9 cellular contexts compared by ENCODE assay signal in the genomic region with DNA sequence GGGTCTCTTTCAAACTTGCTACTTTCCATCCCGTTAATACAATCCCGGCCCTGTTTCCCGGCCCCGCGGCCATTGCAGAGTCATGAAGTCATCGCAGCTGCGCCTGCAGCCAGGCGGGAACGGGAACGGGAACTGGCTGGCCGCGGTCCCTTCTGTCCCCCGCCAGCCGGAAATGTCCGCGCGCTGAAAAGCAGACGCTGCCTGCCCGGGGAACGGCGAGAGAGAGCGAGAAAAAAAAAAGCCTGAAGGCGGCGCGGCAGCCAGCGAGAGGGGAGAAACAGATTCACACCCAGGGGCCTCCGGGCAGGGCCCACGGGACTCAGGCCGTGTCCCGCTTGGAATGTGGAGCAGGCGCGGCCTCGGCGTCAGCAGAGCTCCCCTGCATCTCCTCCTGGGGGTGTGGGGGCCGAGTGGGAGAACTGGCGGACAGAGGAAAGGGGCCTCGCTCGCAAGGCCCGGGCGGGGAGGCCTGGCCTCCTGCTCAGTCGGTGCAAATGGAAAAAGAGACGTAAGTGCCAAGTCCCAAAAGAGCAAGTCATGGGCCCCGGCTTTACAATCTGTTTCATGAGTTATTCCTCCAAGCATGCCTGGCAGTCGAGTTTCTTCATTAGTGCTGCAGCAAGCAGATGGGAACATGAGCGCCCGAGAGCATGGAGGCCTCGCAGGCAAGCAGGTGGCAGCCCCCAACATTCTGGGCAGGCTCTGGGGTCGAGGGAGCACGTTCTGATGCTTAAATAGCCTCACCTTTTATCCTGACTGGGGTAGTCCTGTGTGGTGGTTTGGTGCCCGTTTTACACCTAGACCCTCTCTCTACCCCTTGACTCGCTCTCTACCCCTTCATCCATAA.
DNase-seq lines count a peak whose midpoint lies in the region; ATAC-seq, FAIRE-seq and TF ChIP-seq lines count a peak whose summit lies in the region.
"Had no signal": no experiment of that assay in that cellular context is flagged by ENCODE, and none has a peak within 500 bp of the region (broad histone marks: within the 10 kb centered on the region; RNA-seq: fewer than 3 reads in every experiment).

No MANE protein-coding gene starts in this region.

- intact Hi-C loops in natural killer cell (cut with micrococcal nuclease) = no loop called here

- CTCF ChIA-PET in WTC11 (lab: Charles Lee) = no interaction called here

- POLR2A ChIA-PET in WTC11 (lab: Charles Lee) = interaction anchor here (1.2 kb wide), 1 partner anchor 200 kb away, joined by 3 read pairs; no protein-coding TSS in a partner anchor

- H3K27ac Mint-ChIP-seq in T-helper 1 cell treated with Interleukin-12 subunit alpha and Interleukin-12 subunit beta and Interleukin-4 antibody, amounts not matched to agents 30 μg/mL and 1 μg/mL, for 36 hours = no peak overlapping the region
- H3K27ac Mint-ChIP-seq in WTC11 = peak overlapping the region; percentile 92
- peak overlapping the region in 1 of 2 donors; percentile 63 for H3K27ac Mint-ChIP-seq in natural killer cell

- H3K9me3 Mint-ChIP-seq in T-helper 1 cell treated with Interleukin-12 subunit alpha and Interleukin-12 subunit beta and Interleukin-4 antibody, amounts not matched to agents 30 μg/mL and 1 μg/mL, for 36 hours = no peaks in the 10 kb centered on the region
- no peaks in the 10 kb centered on the region for H3K9me3 Mint-ChIP-seq in WTC11
- no peaks in the 10 kb centered on the region for H3K9me3 Mint-ChIP-seq in natural killer cell

- peak overlapping the region; percentile 34 for H3K4me3 Mint-ChIP-seq in T-helper 1 cell treated with Interleukin-12 subunit alpha and Interleukin-12 subunit beta and Interleukin-4 antibody, amounts not matched to agents 30 μg/mL and 1 μg/mL, for 36 hours
- H3K4me3 Mint-ChIP-seq in WTC11 (peak overlapping the region; percentile 74), natural killer cell (peak overlapping the region; percentile 91)

- FAIRE-seq in frontal cortex (lab: Jason Lieb, UNC) = no peak
- FAIRE-seq: G401.6 had no signal

- no peak for DNase-seq in T-helper 1 cell
- peak; percentile 83 for DNase-seq in WTC11 (ENCODE audit: low spot score)
- peak; percentile 58 to 70 for DNase-seq in frontal cortex (ENCODE audit: low spot score in 2 of 2)
- no peak for DNase-seq in natural killer cell
- DNase-seq in activated CD4-positive, alpha-beta T cell treated with anti-CD3 and anti-CD28 coated beads, Interleukin-2, amount 50 U/mL, for 4 hours = no peak

- H3K4me1 Mint-ChIP-seq in T-helper 1 cell treated with Interleukin-12 subunit alpha and Interleukin-12 subunit beta and Interleukin-4 antibody, amounts not matched to agents 30 μg/mL and 1 μg/mL, for 36 hours (ENCODE audit: low read depth) = peaks cover 1% of the 10 kb centered on the region
- H3K4me1 Mint-ChIP-seq in WTC11 (peaks cover 16% of the 10 kb centered on the region), natural killer cell (peaks cover 5 to 7% of the 10 kb centered on the region in 2 donors)

- no peaks in the 10 kb centered on the region for H3K36me3 Mint-ChIP-seq in T-helper 1 cell treated with Interleukin-12 subunit alpha and Interleukin-12 subunit beta and Interleukin-4 antibody, amounts not matched to agents 30 μg/mL and 1 μg/mL, for 36 hours (ENCODE audit: low read depth)
- H3K36me3 Mint-ChIP-seq in WTC11 (0 out of 2 replicates have a peak, but pooled peaks cover 3% of the 10 kb centered on the region), natural killer cell (no peaks in the 10 kb centered on the region)

- TF ChIP-seq CTCF in WTC11 (IDR thresholded peaks at IDR 0.05) (no peak), natural killer cell (IDR thresholded peaks at IDR 0.05) (no peak)

- H3K27me3 Mint-ChIP-seq in T-helper 1 cell treated with Interleukin-12 subunit alpha and Interleukin-12 subunit beta and Interleukin-4 antibody, amounts not matched to agents 30 μg/mL and 1 μg/mL, for 36 hours (ENCODE audit: low read depth) = peaks cover 39% of the 10 kb centered on the region
- H3K27me3 Mint-ChIP-seq in WTC11 (ENCODE audit: low read depth) (peaks cover 43% of the 10 kb centered on the region), natural killer cell (ENCODE audit: low read depth in 2 of 2) (peaks cover 39 to 75% of the 10 kb centered on the region in 2 donors)

- peak; percentile 92 for ATAC-seq in WTC11
- peak in 1 of 3 donors; percentile 28 for ATAC-seq in natural killer cell
- no peak for ATAC-seq in HG03095 (IDR thresholded peaks at IDR 0.05; ENCODE audit: unreplicated experiment)
- ATAC-seq in HG02852 (IDR thresholded peaks at IDR 0.05; ENCODE audit: unreplicated experiment) = no peak

TF ChIP-seq in WTC11, 78 proteins besides CTCF, POLR2A, EP300 and RAD21 (continues in another document):
- TF ChIP-seq KAT7 (CRISPR knock-in tag; IDR thresholded peaks at IDR 0.05; ENCODE audit: borderline replicate concordance) = no peak
- TF ChIP-seq, protein P1, sequence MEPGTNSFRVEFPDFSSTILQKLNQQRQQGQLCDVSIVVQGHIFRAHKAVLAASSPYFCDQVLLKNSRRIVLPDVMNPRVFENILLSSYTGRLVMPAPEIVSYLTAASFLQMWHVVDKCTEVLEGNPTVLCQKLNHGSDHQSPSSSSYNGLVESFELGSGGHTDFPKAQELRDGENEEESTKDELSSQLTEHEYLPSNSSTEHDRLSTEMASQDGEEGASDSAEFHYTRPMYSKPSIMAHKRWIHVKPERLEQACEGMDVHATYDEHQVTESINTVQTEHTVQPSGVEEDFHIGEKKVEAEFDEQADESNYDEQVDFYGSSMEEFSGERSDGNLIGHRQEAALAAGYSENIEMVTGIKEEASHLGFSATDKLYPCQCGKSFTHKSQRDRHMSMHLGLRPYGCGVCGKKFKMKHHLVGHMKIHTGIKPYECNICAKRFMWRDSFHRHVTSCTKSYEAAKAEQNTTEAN (CRISPR knock-in tag; IDR thresholded peaks at IDR 0.05) = peak; percentile 64; the same call in 1 of the 2 replicates
- TF ChIP-seq GRHL2 (CRISPR knock-in tag; IDR thresholded peaks at IDR 0.05; ENCODE audit: insufficient replicate concordance, severe bottlenecking) = no peak
- TF ChIP-seq RELA (CRISPR knock-in tag; IDR thresholded peaks at IDR 0.05; ENCODE audit: borderline replicate concordance) = no peak
- TF ChIP-seq ZNF425 (CRISPR knock-in tag; conservative IDR thresholded peaks at IDR 0.05) = no peak
- TF ChIP-seq, protein P2, sequence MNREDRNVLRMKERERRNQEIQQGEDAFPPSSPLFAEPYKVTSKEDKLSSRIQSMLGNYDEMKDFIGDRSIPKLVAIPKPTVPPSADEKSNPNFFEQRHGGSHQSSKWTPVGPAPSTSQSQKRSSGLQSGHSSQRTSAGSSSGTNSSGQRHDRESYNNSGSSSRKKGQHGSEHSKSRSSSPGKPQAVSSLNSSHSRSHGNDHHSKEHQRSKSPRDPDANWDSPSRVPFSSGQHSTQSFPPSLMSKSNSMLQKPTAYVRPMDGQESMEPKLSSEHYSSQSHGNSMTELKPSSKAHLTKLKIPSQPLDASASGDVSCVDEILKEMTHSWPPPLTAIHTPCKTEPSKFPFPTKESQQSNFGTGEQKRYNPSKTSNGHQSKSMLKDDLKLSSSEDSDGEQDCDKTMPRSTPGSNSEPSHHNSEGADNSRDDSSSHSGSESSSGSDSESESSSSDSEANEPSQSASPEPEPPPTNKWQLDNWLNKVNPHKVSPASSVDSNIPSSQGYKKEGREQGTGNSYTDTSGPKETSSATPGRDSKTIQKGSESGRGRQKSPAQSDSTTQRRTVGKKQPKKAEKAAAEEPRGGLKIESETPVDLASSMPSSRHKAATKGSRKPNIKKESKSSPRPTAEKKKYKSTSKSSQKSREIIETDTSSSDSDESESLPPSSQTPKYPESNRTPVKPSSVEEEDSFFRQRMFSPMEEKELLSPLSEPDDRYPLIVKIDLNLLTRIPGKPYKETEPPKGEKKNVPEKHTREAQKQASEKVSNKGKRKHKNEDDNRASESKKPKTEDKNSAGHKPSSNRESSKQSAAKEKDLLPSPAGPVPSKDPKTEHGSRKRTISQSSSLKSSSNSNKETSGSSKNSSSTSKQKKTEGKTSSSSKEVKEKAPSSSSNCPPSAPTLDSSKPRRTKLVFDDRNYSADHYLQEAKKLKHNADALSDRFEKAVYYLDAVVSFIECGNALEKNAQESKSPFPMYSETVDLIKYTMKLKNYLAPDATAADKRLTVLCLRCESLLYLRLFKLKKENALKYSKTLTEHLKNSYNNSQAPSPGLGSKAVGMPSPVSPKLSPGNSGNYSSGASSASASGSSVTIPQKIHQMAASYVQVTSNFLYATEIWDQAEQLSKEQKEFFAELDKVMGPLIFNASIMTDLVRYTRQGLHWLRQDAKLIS (CRISPR knock-in tag; IDR thresholded peaks at IDR 0.05; ENCODE audit: borderline replicate concordance) = no peak
- no peak for TF ChIP-seq SOX15 (CRISPR knock-in tag; IDR thresholded peaks at IDR 0.05)
- TF ChIP-seq, protein P3, sequence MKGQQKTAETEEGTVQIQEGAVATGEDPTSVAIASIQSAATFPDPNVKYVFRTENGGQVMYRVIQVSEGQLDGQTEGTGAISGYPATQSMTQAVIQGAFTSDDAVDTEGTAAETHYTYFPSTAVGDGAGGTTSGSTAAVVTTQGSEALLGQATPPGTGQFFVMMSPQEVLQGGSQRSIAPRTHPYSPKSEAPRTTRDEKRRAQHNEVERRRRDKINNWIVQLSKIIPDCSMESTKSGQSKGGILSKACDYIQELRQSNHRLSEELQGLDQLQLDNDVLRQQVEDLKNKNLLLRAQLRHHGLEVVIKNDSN (CRISPR knock-in tag; IDR thresholded peaks at IDR 0.05) = peak; percentile 53; the same call in 1 of the 2 replicates
- TF ChIP-seq JUN (CRISPR knock-in tag; IDR thresholded peaks at IDR 0.05) = peak; percentile 80
- TF ChIP-seq TCF7 (CRISPR knock-in tag; IDR thresholded peaks at IDR 0.05; ENCODE audit: low read depth) = peak; percentile 55; the same call in 1 of the 2 replicates
- no peak for TF ChIP-seq ZNF138 (CRISPR knock-in tag; conservative IDR thresholded peaks at IDR 0.05)
- no peak for TF ChIP-seq NFATC4 (CRISPR knock-in tag; IDR thresholded peaks at IDR 0.05)

Comparison
In these comparisons a context has a peak if more than half of its experiments do, and no peak if none do; other contexts are left out.
1. H3K4me3 Mint-ChIP-seq: peak in every context shown above with its lines; median percentile 91 in natural killer cell; 74 in WTC11; 34 in T-helper 1 cell treated with Interleukin-12 subunit alpha and Interleukin-12 subunit beta and Interleukin-4 antibody, amounts not matched to agents 30 μg/mL and 1 μg/mL, for 36 hours.
2. DNase-seq: peak in WTC11 (single experiment) and frontal cortex (2 of 2); none in T-helper 1 cell (0 of 5), natural killer cell (single experiment) and activated CD4-positive, alpha-beta T cell treated with anti-CD3 and anti-CD28 coated beads, Interleukin-2, amount 50 U/mL, for 4 hours (0 of 2).